Comparison of ENCODE assay signal across 24 cellular contexts in the genomic region with DNA sequence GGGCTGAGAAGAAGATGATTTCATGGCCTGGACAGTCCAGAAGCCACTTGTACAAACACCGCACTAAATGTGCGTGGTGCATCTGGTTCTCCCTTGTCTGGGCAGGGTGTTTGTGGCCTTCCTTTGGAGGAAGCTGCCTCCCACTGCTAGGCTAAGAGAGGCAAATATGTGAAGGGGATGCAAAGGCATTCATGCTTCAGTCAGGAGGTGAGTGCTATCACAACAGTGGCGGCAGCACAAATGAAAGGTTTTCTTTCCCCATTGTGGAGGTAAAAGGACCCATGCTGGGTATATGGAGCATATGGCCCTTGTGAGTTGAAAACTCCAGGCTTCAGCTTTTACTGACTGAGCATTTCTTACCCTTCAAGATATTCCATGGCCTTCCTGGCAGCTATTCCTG.
"Had no signal": no experiment of that assay in that cellular context is flagged by ENCODE, and none has a peak within 500 bp of the region (broad histone marks: within the 10 kb centered on the region; RNA-seq: fewer than 3 reads in every experiment).

No MANE protein-coding gene starts in this region.

- H3K27ac Mint-ChIP-seq: activated naive CD4-positive, alpha-beta T cell treated with anti-CD3 and anti-CD28 coated beads, Interleukin-2, amount 50 U/mL, for 24 hours; natural killer cell treated with Interleukin-12 subunit alpha and Interleukin-12 subunit beta and Interleukin-15 and Interleukin-18, amount 100 ng/mL, for 72 hours; stimulated activated effector memory CD8-positive, alpha-beta T cell treated with anti-CD3 and anti-CD28 coated beads, Interleukin-12 subunit alpha, Interleukin-12 subunit beta, amount 100 ng/mL, for 72 hours; T-helper 2 cell treated with Interferon-gamma antibody and Interleukin-4, amounts not matched to agents 5 μg/mL and 100 μg/mL, for 36 hours had no signal

- H3K36me3 ChIP-seq: ascending aorta, brain microvascular endothelial cell, stomach, suprapubic skin, transverse colon, WERI-Rb-1 had no signal

- DNase-seq: activated CD4-positive, alpha-beta T cell treated with anti-CD3 and anti-CD28 coated beads for 1 hour; activated gamma-delta T cell treated with Interleukin-2 at 50 U/mL for 16 hours; activated T-cell treated with anti-CD3 and anti-CD28 coated beads, Interleukin-2, amount 50 U/mL, for 1 hour; brain microvascular endothelial cell; central memory CD4-positive, alpha-beta T cell; dermis blood vessel endothelial cell; effector CD8-positive, alpha-beta T cell; foreskin keratinocyte; left ventricle myocardium superior; mammary epithelial cell; nucleus accumbens; right cardiac atrium; stimulated activated CD4-positive, alpha-beta T cell treated with anti-CD3 and anti-CD28 coated beads, Interleukin-1b, Interleukin-23, amount 100 ng/mL, for 48 hours; stomach; transverse colon; WERI-Rb-1 had no signal

- H3K9me3 Mint-ChIP-seq: activated naive CD4-positive, alpha-beta T cell treated with anti-CD3 and anti-CD28 coated beads, Interleukin-2, amount 50 U/mL, for 24 hours; natural killer cell treated with Interleukin-12 subunit alpha and Interleukin-12 subunit beta and Interleukin-15 and Interleukin-18, amount 100 ng/mL, for 72 hours; stimulated activated effector memory CD8-positive, alpha-beta T cell treated with anti-CD3 and anti-CD28 coated beads, Interleukin-12 subunit alpha, Interleukin-12 subunit beta, amount 100 ng/mL, for 72 hours; T-helper 2 cell treated with Interferon-gamma antibody and Interleukin-4, amounts not matched to agents 5 μg/mL and 100 μg/mL, for 36 hours had no signal

- H2AFZ ChIP-seq: hepatocyte, parathyroid adenoma had no signal

- ATAC-seq: foreskin keratinocyte; left ventricle myocardium superior; natural killer cell treated with Interleukin-12 subunit alpha and Interleukin-12 subunit beta and Interleukin-15 and Interleukin-18, amount 100 ng/mL, for 72 hours; right cardiac atrium; stimulated activated effector memory CD8-positive, alpha-beta T cell treated with anti-CD3 and anti-CD28 coated beads, Interleukin-12 subunit alpha, Interleukin-12 subunit beta, amount 100 ng/mL, for 72 hours had no signal

- H3K36me3 Mint-ChIP-seq: activated naive CD4-positive, alpha-beta T cell treated with anti-CD3 and anti-CD28 coated beads, Interleukin-2, amount 50 U/mL, for 24 hours; natural killer cell treated with Interleukin-12 subunit alpha and Interleukin-12 subunit beta and Interleukin-15 and Interleukin-18, amount 100 ng/mL, for 72 hours; stimulated activated effector memory CD8-positive, alpha-beta T cell treated with anti-CD3 and anti-CD28 coated beads, Interleukin-12 subunit alpha, Interleukin-12 subunit beta, amount 100 ng/mL, for 72 hours had no signal

- H3K4me2 ChIP-seq: hepatocyte had no signal

- H3K27ac ChIP-seq: ascending aorta, brain microvascular endothelial cell, foreskin keratinocyte, hepatocyte, parathyroid adenoma, stomach, suprapubic skin, transverse colon, WERI-Rb-1 had no signal

- H3K4me3 Mint-ChIP-seq: activated naive CD4-positive, alpha-beta T cell treated with anti-CD3 and anti-CD28 coated beads, Interleukin-2, amount 50 U/mL, for 24 hours; natural killer cell treated with Interleukin-12 subunit alpha and Interleukin-12 subunit beta and Interleukin-15 and Interleukin-18, amount 100 ng/mL, for 72 hours; stimulated activated effector memory CD8-positive, alpha-beta T cell treated with anti-CD3 and anti-CD28 coated beads, Interleukin-12 subunit alpha, Interleukin-12 subunit beta, amount 100 ng/mL, for 72 hours; T-helper 2 cell treated with Interferon-gamma antibody and Interleukin-4, amounts not matched to agents 5 μg/mL and 100 μg/mL, for 36 hours had no signal

- H3K4me1 ChIP-seq: ascending aorta, parathyroid adenoma, stomach, transverse colon had no signal

- H3K4me1 Mint-ChIP-seq: activated naive CD4-positive, alpha-beta T cell treated with anti-CD3 and anti-CD28 coated beads, Interleukin-2, amount 50 U/mL, for 24 hours; stimulated activated effector memory CD8-positive, alpha-beta T cell treated with anti-CD3 and anti-CD28 coated beads, Interleukin-12 subunit alpha, Interleukin-12 subunit beta, amount 100 ng/mL, for 72 hours had no signal

- H3K9ac ChIP-seq: parathyroid adenoma had no signal

- H3K27me3 ChIP-seq: ascending aorta, brain microvascular endothelial cell, foreskin keratinocyte, hepatocyte, stomach, suprapubic skin, transverse colon had no signal

- H3K9me3 ChIP-seq: ascending aorta, stomach, suprapubic skin, transverse colon had no signal

- H3K4me3 ChIP-seq: ascending aorta, hepatocyte, stomach, suprapubic skin, transverse colon had no signal
